ENCODE assay signal across 15 cellular contexts in genomic region chr17:50697663-50698272, GRCh38. TPM values are rescaled to one million over a fixed set of nuclear protein-coding genes. Genes with fewer than 3 reads are reported as not detected.
DNase-seq lines count a peak whose midpoint lies in the region; ATAC-seq, FAIRE-seq and TF ChIP-seq lines count a peak whose summit lies in the region.
"Had no signal": no experiment of that assay in that cellular context is flagged by ENCODE, and none has a peak within 500 bp of the region (broad histone marks: within the 10 kb centered on the region; RNA-seq: fewer than 3 reads in every experiment).

No MANE protein-coding gene starts in this region.

- peaks cover 19% of the 10 kb centered on the region for H3K4me1 Mint-ChIP-seq in CD8-positive, alpha-beta T cell (ENCODE audit: low read depth)
- peaks cover 8 to 16% (median 10%) of the 10 kb centered on the region in 3 donors for H3K4me1 Mint-ChIP-seq in IgD-negative memory B cell

- no peak for ATAC-seq in CD8-positive, alpha-beta T cell
- ATAC-seq in K562 = no peak
- no peak for ATAC-seq in HG03139 (IDR thresholded peaks at IDR 0.05; ENCODE audit: unreplicated experiment)

- no peak for TF ChIP-seq POLR2A in K562 (conservative IDR thresholded peaks at IDR 0.05)

- H3K4me3 ChIP-seq in CD8-positive, alpha-beta T cell (ENCODE audit: low read depth, low read length) = no peak overlapping the region
- no peak overlapping the region for H3K4me3 ChIP-seq in K562
- H3K4me3 ChIP-seq in mesenchymal stem cell (ENCODE audit: insufficient read depth in 1 of 2, low read depth in 1 of 2, low read length in 2 of 2) = no peak overlapping the region
- H3K4me3 ChIP-seq: BLaER1 treated with 17β-estradiol and CSF1 and Interleukin-3, amounts not matched to agents 10 nM and 100 nM; MG63 had no signal

- H3K9me1 ChIP-seq in K562 (ENCODE audit: control insufficient read depth, insufficient read depth, low read length) = no peaks in the 10 kb centered on the region

- no peak overlapping the region for H2BK15ac ChIP-seq in mesenchymal stem cell (ENCODE audit: low read depth, poor library complexity, severe bottlenecking)

- peak; percentile 40 for FAIRE-seq in K562 (lab: Jason Lieb, UNC)
- FAIRE-seq: frontal cortex had no signal

- POLR2A ChIA-PET in CD8-positive, alpha-beta T cell (lab: Charles Lee) = no interaction called here
- POLR2A ChIA-PET in K562 (lab: Yijun Ruan, JAX) = interaction anchor here (1.3 kb wide), 1 partner anchor 14 kb away, joined by 4 read pairs; no protein-coding TSS in a partner anchor

- no peaks in the 10 kb centered on the region for H3K27me3 Mint-ChIP-seq in CD8-positive, alpha-beta T cell (ENCODE audit: low read depth)
- H3K27me3 Mint-ChIP-seq in IgD-negative memory B cell = no peaks in the 10 kb centered on the region

- BruUV-seq in K562 (replicated peaks; lab: Mats Ljungman, UMichigan) = no TSS peak

- H3K23ac ChIP-seq in mesenchymal stem cell (ENCODE audit: low read length in 2 of 2) = no peak overlapping the region

- no peak overlapping the region for H4K8ac ChIP-seq in mesenchymal stem cell (ENCODE audit: low read length)

- no peak overlapping the region for H3K4me2 ChIP-seq in K562 (ENCODE audit: insufficient read depth, low read length)
- no peak overlapping the region for H3K4me2 ChIP-seq in mesenchymal stem cell (ENCODE audit: low read length, poor library complexity, severe bottlenecking)

- no peak overlapping the region for H4K91ac ChIP-seq in mesenchymal stem cell (ENCODE audit: low read length)

- peaks cover 18% of the 10 kb centered on the region for H3K79me1 ChIP-seq in mesenchymal stem cell (replicated peaks; ENCODE audit: low read length, poor library complexity, severe bottlenecking)

- H3K4me3 Mint-ChIP-seq in CD8-positive, alpha-beta T cell = no peak overlapping the region
- no peak overlapping the region for H3K4me3 Mint-ChIP-seq in IgD-negative memory B cell

- no peak overlapping the region for H2BK5ac ChIP-seq in mesenchymal stem cell (ENCODE audit: low read depth, low read length, poor library complexity, severe bottlenecking)

- intact Hi-C loops in CD8-positive, alpha-beta T cell (cut with DNase I, micrococcal nuclease) = loop anchor here (1.0 to 5.0 kb wide), 4 partner anchors 65 to 220 kb away; partner anchors contain the start of genes ABCC3 (in 1 of the 2), RSAD1 (in 1 of the 2) and SPATA20 (in 1 of the 2)
- intact Hi-C loops in K562 (cut with micrococcal nuclease) = loop anchor here (5.0 kb wide), 2 partner anchors 70 to 215 kb away; no protein-coding TSS in a partner anchor

- H2BK120ac ChIP-seq in mesenchymal stem cell (ENCODE audit: low read depth, low read length) = no peak overlapping the region

- no peak for TF ChIP-seq EP300 in K562 (IDR thresholded peaks at IDR 0.05; ENCODE audit: low read length)

- TF ChIP-seq CTCF in CD8-positive, alpha-beta T cell (IDR thresholded peaks at IDR 0.05) = no peak
- peak in 2 of 3 experiments; percentile 11 to 16; a peak in 1 of 6 replicates for TF ChIP-seq CTCF in K562 (IDR thresholded peaks at IDR 0.05 in 2 of 3, conservative IDR thresholded peaks at IDR 0.05 in 1 of 3; ENCODE audit: insufficient read depth in 2 of 3, low read depth in 1 of 3, low read length in 3 of 3)

- CTCF ChIA-PET in CD8-positive, alpha-beta T cell (lab: Charles Lee) = interaction anchor here (1.5 kb wide), 1 partner anchor 67 kb away, joined by 7 read pairs; no protein-coding TSS in a partner anchor
- CTCF ChIA-PET in K562 (lab: Yijun Ruan, JAX; ENCODE audit: low intra/inter-chr PET ratio) = no interaction called here

- H3K18ac ChIP-seq in mesenchymal stem cell (ENCODE audit: low read depth in 1 of 2, low read length in 2 of 2) = no peak overlapping the region

- peak overlapping the region; percentile 39 for H3K27ac Mint-ChIP-seq in CD8-positive, alpha-beta T cell
- peak overlapping the region in 2 of 3 donors; percentile 31 to 45 for H3K27ac Mint-ChIP-seq in IgD-negative memory B cell

- peaks cover 14% of the 10 kb centered on the region; the same call in 1 of the 3 replicates for H3K79me2 ChIP-seq in K562 (ENCODE audit: control insufficient read depth, insufficient read depth, low read length)

- H3K36me3 ChIP-seq in CD8-positive, alpha-beta T cell (ENCODE audit: insufficient read depth, low read length) = peaks cover 46% of the 10 kb centered on the region
- H3K36me3 ChIP-seq in K562 (ENCODE audit: control insufficient read depth, insufficient read depth, low read length) (peaks cover 81% of the 10 kb centered on the region), mesenchymal stem cell (ENCODE audit: control insufficient read depth in 1 of 2, insufficient read depth in 2 of 2, low read depth in 1 of 2, low read length in 2 of 2) (peaks cover 18 to 75% of the 10 kb centered on the region in 2 experiments)

- H3K27ac ChIP-seq in CD8-positive, alpha-beta T cell (ENCODE audit: low read depth, low read length) = no peak overlapping the region
- H3K27ac ChIP-seq in K562 (ENCODE audit: extremely low read depth, low read depth, low read length) (no peak overlapping the region), mesenchymal stem cell (ENCODE audit: low read length, poor library complexity, severe bottlenecking) (peak overlapping the region; percentile 43)
- H3K27ac ChIP-seq: BLaER1 treated with 17β-estradiol and CSF1 and Interleukin-3, amounts not matched to agents 10 nM and 100 nM had no signal

- H3K9ac ChIP-seq in K562 (ENCODE audit: insufficient read depth in 1 of 2, low read depth in 2 of 2, low read length in 2 of 2) = no peak overlapping the region
- peak overlapping the region; percentile 28 for H3K9ac ChIP-seq in mesenchymal stem cell (ENCODE audit: low read length)

- H3K4me1 ChIP-seq in CD8-positive, alpha-beta T cell (ENCODE audit: insufficient read depth, low read length) = no peaks in the 10 kb centered on the region
- H3K4me1 ChIP-seq in K562 (replicated peaks in 1 of 2; ENCODE audit: control insufficient read depth in 2 of 2, insufficient read depth in 2 of 2, low read length in 2 of 2) (no peaks in the 10 kb centered on the region), mesenchymal stem cell (ENCODE audit: control insufficient read depth, insufficient read depth, low read depth, low read length) (peaks cover 8% of the 10 kb centered on the region)

- H4K20me1 ChIP-seq in K562 (replicated peaks; ENCODE audit: control insufficient read depth, insufficient read depth, low read length) = no peaks in the 10 kb centered on the region

- H3K9me3 Mint-ChIP-seq in CD8-positive, alpha-beta T cell = no peaks in the 10 kb centered on the region
- H3K9me3 Mint-ChIP-seq in IgD-negative memory B cell = no peaks in the 10 kb centered on the region

- in situ Hi-C loops in K562 (cut with MboI) = no loop called here

- H3K14ac ChIP-seq in mesenchymal stem cell (ENCODE audit: low read length in 2 of 2) = no peak overlapping the region

- H3K9me3 ChIP-seq in CD8-positive, alpha-beta T cell (ENCODE audit: low read length) = no peaks in the 10 kb centered on the region
- H3K9me3 ChIP-seq in K562 (replicated peaks; ENCODE audit: control insufficient read depth, insufficient read depth, low read depth, low read length) (no peaks in the 10 kb centered on the region), mesenchymal stem cell (ENCODE audit: control insufficient read depth, low read length) (no peaks in the 10 kb centered on the region)
- H3K9me3 ChIP-seq: BLaER1 treated with 17β-estradiol and CSF1 and Interleukin-3, amounts not matched to agents 10 nM and 100 nM; MG63 had no signal

- H3K36me3 Mint-ChIP-seq in CD8-positive, alpha-beta T cell = peaks cover 86% of the 10 kb centered on the region
- peaks cover 5% of the 10 kb centered on the region for H3K36me3 Mint-ChIP-seq in IgD-negative memory B cell

- DNase-seq in CD8-positive, alpha-beta T cell = no peak
- DNase-seq in K562 (ENCODE audit: extremely low read depth in 1 of 4, low spot score in 3 of 4) = no peak
- no peak for DNase-seq in mesenchymal stem cell
- no peak for DNase-seq in NCI-H1694 treated with DMSO at 0.1 percent for 48 hours (lab: John Stamatoyannopoulos, UW)
- DNase-seq in NCI-H2029 treated with DMSO at 0.1 percent for 48 hours (lab: John Stamatoyannopoulos, UW) = no peak
- no peak for DNase-seq in NCI-H524 treated with DMSO at 0.1 percent for 48 hours (lab: John Stamatoyannopoulos, UW)
- DNase-seq: activated CD4-positive, CD25-positive, alpha-beta regulatory T cell treated with anti-CD3 and anti-CD28 coated beads, Interleukin-2, amount 50 U/mL, for 72 hours; MG63; NCI-H2171 treated with DMSO at 0.1 percent for 48 hours; retina; stimulated activated CD4-positive, alpha-beta T cell treated with anti-CD3 and anti-CD28 coated beads, Interleukin-2, amount 100 ng/mL, for 24 hours had no signal

- 73% methylated on average over 3 of the region's 3 CpGs for WGBS in K562 (ENCODE audit: insufficient coverage, low coverage, missing lambda C conversion rate)
- WGBS in mesenchymal stem cell = 88% methylated on average over 2 of the region's 3 CpGs

- H2AFZ ChIP-seq in K562 (ENCODE audit: low read depth, low read length) (no peak overlapping the region), mesenchymal stem cell (ENCODE audit: low read depth, low read length) (no peak overlapping the region)

- H3K27me3 ChIP-seq in CD8-positive, alpha-beta T cell (ENCODE audit: insufficient read depth, low read length) = no peaks in the 10 kb centered on the region
- no peaks in the 10 kb centered on the region for H3K27me3 ChIP-seq in K562 (ENCODE audit: control insufficient read depth in 2 of 2, insufficient read depth in 2 of 2, low read length in 2 of 2)
- H3K27me3 ChIP-seq in mesenchymal stem cell (ENCODE audit: control insufficient read depth in 1 of 2, insufficient read depth in 1 of 2, low read length in 2 of 2) = no peaks in the 10 kb centered on the region
- H3K27me3 ChIP-seq: BLaER1 treated with 17β-estradiol and CSF1 and Interleukin-3, amounts not matched to agents 10 nM and 100 nM; MG63 had no signal

- TF ChIP-seq RAD21 in K562 (CRISPR knock-in tag; conservative IDR thresholded peaks at IDR 0.05 in 1 of 2, IDR thresholded peaks at IDR 0.05 in 1 of 2) = 0 out of 4 replicates have a peak, but pooled peaks of 1 of the 2 experiments have one; percentile 2

- no peak overlapping the region for H2BK12ac ChIP-seq in mesenchymal stem cell (ENCODE audit: low read length in 2 of 2)

- no peak overlapping the region for H3K4ac ChIP-seq in mesenchymal stem cell (ENCODE audit: low read depth in 1 of 2, low read length in 2 of 2)

- no peak overlapping the region for H2AK5ac ChIP-seq in mesenchymal stem cell (ENCODE audit: low read length, severe bottlenecking)

RNA-seq across cellular contexts. Expression of gene ANKRD40, which starts 9.9 kb away (rescaled TPM):
- total RNA-seq in CD8-positive, alpha-beta T cell = 10 to 100 TPM; 23.1 to 24.7 TPM
- polyA plus RNA-seq in IgD-negative memory B cell (4.5 TPM), K562 (2011; rRNA removed) (23.6 and 28.4 TPM in 2 replicates), K562 (2014; fragmentation: Illumina TruSeq; extraction: Trizol) (26.1 and 28.9 TPM in 2 replicates), K562 (2014; fragmentation: Nextera tagmentation; extraction: Ambion mirVana) (1 to 10 TPM; 9.0 to 9.9 TPM), K562 (2014; rRNA removed) (17.5 and 19.4 TPM in 2 replicates)
- 24.0 and 50.0 TPM in 2 replicates for total RNA-seq in K562 (2011; cell fraction: chromatin; rRNA removed; ENCODE audit: low replicate concordance)
- 13.9 and 14.3 TPM in 2 replicates for total RNA-seq in K562 (2011; cell fraction: nucleolus; rRNA removed)
- 27.6 and 36.9 TPM in 2 replicates for total RNA-seq in K562 (2011; cell fraction: nucleoplasm; rRNA removed)
- total RNA-seq in K562 (2014; rRNA removed) (16.6 and 17.8 TPM in 2 replicates), K562 (2014; rRNA removed; fragmentation: Illumina TruSeq; extraction: Trizol) (28.1 and 30.5 TPM in 2 replicates), K562 (2015; rRNA removed; fragmentation: Illumina TruSeq; extraction: Trizol) (26.8 and 27.7 TPM in 2 replicates), K562 (2021) (26.1 and 28.3 TPM in 2 replicates)
- polyA plus RNA-seq in K562 (2011; cell fraction: cytosol; rRNA removed) = 13.4 and 17.8 TPM in 2 replicates
- 10.6 and 11.2 TPM in 2 replicates for polyA plus RNA-seq in K562 (2011; cell fraction: nucleus; rRNA removed)
- 12.6 and 15.6 TPM in 2 replicates for polyA plus RNA-seq in K562 (2012)
- polyA minus RNA-seq in K562 (2011; rRNA and poly(A)+ RNA removed) = 32.0 and 35.6 TPM in 2 replicates
- polyA minus RNA-seq in K562 (2011; cell fraction: cytosol; rRNA and poly(A)+ RNA removed) = 15.3 and 15.5 TPM in 2 replicates
- 8.6 and 9.3 TPM in 2 replicates for polyA minus RNA-seq in K562 (2011; cell fraction: nucleus; rRNA and poly(A)+ RNA removed)
- polyA plus RNA-seq in mesenchymal stem cell (2013, experiment 1 of 2) = 25.9 TPM
- polyA plus RNA-seq in mesenchymal stem cell (2013, experiment 2 of 2) = 26.3 TPM

RNA-seq across cellular contexts. Expression of gene LUC7L3, which starts 21.6 kb away (rescaled TPM):
- 10 to 100 TPM; 90.0 to 96.1 TPM for total RNA-seq in CD8-positive, alpha-beta T cell
- polyA plus RNA-seq in IgD-negative memory B cell (65.5 TPM), K562 (2011; rRNA removed) (171 and 189 TPM in 2 replicates), K562 (2014; fragmentation: Illumina TruSeq; extraction: Trizol) (176 and 206 TPM in 2 replicates), K562 (2014; fragmentation: Nextera tagmentation; extraction: Ambion mirVana) (10 to 100 TPM; 80.8 to 97.7 TPM), K562 (2014; rRNA removed) (207 and 284 TPM in 2 replicates)
- total RNA-seq in K562 (2011; cell fraction: chromatin; rRNA removed; ENCODE audit: low replicate concordance) = 92.6 and 423 TPM in 2 replicates
- total RNA-seq in K562 (2011; cell fraction: nucleolus; rRNA removed) = 72.9 and 85.9 TPM in 2 replicates
- total RNA-seq in K562 (2011; cell fraction: nucleoplasm; rRNA removed) = 129 and 178 TPM in 2 replicates
- total RNA-seq in K562 (2014; rRNA removed) (86.0 and 109 TPM in 2 replicates), K562 (2014; rRNA removed; fragmentation: Illumina TruSeq; extraction: Trizol) (108 and 126 TPM in 2 replicates), K562 (2015; rRNA removed; fragmentation: Illumina TruSeq; extraction: Trizol) (116 and 127 TPM in 2 replicates), K562 (2021) (120 and 134 TPM in 2 replicates)
- 61.7 and 71.2 TPM in 2 replicates for polyA plus RNA-seq in K562 (2011; cell fraction: cytosol; rRNA removed)
- polyA plus RNA-seq in K562 (2011; cell fraction: nucleus; rRNA removed) = 529 and 662 TPM in 2 replicates
- 127 TPM in 2 replicates for polyA plus RNA-seq in K562 (2012)
- 41.1 and 55.4 TPM in 2 replicates for polyA minus RNA-seq in K562 (2011; rRNA and poly(A)+ RNA removed)
- 18.6 and 19.8 TPM in 2 replicates for polyA minus RNA-seq in K562 (2011; cell fraction: cytosol; rRNA and poly(A)+ RNA removed)
- 160 and 256 TPM in 2 replicates for polyA minus RNA-seq in K562 (2011; cell fraction: nucleus; rRNA and poly(A)+ RNA removed)
- polyA plus RNA-seq in mesenchymal stem cell (2013, experiment 1 of 2) = 99.9 TPM
- 97.1 TPM for polyA plus RNA-seq in mesenchymal stem cell (2013, experiment 2 of 2)
